In genomic region chr17:42521666-42522262, GRCh38 we compare ENCODE assay signal across 1 cellular context.
TF ChIP-seq lines count a peak whose summit lies in the region.

No MANE protein-coding gene starts in this region.

TF ChIP-seq in GM23338, 12 proteins besides CTCF, POLR2A, EP300 and RAD21 (continued from another document):
- TF ChIP-seq, protein P1, sequence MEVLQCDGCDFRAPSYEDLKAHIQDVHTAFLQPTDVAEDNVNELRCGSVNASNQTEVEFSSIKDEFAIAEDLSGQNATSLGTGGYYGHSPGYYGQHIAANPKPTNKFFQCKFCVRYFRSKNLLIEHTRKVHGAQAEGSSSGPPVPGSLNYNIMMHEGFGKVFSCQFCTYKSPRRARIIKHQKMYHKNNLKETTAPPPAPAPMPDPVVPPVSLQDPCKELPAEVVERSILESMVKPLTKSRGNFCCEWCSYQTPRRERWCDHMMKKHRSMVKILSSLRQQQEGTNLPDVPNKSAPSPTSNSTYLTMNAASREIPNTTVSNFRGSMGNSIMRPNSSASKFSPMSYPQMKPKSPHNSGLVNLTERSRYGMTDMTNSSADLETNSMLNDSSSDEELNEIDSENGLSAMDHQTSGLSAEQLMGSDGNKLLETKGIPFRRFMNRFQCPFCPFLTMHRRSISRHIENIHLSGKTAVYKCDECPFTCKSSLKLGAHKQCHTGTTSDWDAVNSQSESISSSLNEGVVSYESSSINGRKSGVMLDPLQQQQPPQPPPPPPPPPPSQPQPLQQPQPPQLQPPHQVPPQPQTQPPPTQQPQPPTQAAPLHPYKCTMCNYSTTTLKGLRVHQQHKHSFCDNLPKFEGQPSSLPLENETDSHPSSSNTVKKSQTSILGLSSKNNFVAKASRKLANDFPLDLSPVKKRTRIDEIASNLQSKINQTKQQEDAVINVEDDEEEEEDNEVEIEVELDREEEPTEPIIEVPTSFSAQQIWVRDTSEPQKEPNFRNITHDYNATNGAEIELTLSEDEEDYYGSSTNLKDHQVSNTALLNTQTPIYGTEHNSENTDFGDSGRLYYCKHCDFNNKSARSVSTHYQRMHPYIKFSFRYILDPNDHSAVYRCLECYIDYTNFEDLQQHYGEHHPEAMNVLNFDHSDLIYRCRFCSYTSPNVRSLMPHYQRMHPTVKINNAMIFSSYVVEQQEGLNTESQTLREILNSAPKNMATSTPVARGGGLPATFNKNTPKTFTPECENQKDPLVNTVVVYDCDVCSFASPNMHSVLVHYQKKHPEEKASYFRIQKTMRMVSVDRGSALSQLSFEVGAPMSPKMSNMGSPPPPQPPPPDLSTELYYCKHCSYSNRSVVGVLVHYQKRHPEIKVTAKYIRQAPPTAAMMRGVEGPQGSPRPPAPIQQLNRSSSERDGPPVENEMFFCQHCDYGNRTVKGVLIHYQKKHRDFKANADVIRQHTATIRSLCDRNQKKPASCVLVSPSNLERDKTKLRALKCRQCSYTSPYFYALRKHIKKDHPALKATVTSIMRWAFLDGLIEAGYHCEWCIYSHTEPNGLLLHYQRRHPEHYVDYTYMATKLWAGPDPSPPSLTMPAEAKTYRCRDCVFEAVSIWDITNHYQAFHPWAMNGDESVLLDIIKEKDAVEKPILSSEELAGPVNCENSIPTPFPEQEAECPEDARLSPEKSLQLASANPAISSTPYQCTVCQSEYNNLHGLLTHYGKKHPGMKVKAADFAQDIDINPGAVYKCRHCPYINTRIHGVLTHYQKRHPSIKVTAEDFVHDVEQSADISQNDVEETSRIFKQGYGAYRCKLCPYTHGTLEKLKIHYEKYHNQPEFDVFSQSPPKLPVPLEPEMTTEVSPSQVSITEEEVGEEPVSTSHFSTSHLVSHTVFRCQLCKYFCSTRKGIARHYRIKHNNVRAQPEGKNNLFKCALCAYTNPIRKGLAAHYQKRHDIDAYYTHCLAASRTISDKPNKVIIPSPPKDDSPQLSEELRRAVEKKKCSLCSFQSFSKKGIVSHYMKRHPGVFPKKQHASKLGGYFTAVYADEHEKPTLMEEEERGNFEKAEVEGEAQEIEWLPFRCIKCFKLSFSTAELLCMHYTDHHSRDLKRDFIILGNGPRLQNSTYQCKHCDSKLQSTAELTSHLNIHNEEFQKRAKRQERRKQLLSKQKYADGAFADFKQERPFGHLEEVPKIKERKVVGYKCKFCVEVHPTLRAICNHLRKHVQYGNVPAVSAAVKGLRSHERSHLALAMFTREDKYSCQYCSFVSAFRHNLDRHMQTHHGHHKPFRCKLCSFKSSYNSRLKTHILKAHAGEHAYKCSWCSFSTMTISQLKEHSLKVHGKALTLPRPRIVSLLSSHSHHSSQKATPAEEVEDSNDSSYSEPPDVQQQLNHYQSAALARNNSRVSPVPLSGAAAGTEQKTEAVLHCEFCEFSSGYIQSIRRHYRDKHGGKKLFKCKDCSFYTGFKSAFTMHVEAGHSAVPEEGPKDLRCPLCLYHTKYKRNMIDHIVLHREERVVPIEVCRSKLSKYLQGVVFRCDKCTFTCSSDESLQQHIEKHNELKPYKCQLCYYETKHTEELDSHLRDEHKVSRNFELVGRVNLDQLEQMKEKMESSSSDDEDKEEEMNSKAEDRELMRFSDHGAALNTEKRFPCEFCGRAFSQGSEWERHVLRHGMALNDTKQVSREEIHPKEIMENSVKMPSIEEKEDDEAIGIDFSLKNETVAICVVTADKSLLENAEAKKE (CRISPR knock-in tag; IDR thresholded peaks at IDR 0.05), result no peak
- no peak for TF ChIP-seq EZH2 (IDR thresholded peaks at IDR 0.05; ENCODE audit: low read depth, unreplicated experiment)
- no peak for TF ChIP-seq STAT1 (IDR thresholded peaks at IDR 0.05; ENCODE audit: unreplicated experiment)
- TF ChIP-seq ZNF331 (CRISPR knock-in tag; IDR thresholded peaks at IDR 0.05; ENCODE audit: low read depth), result no peak
